Comparison of ENCODE assay signal across 10 cellular contexts in genomic region chr3:17765819-17766472, GRCh38. TPM values are rescaled to one million over a fixed set of nuclear protein-coding genes. Genes with fewer than 3 reads are reported as not detected.
DNase-seq lines count a peak whose midpoint lies in the region; ATAC-seq and TF ChIP-seq lines count a peak whose summit lies in the region.
"Had no signal": no experiment of that assay in that cellular context is flagged by ENCODE, and none has a peak within 500 bp of the region (broad histone marks: within the 10 kb centered on the region; RNA-seq: fewer than 3 reads in every experiment).

No MANE protein-coding gene starts in this region.

- no peaks in the 10 kb centered on the region for H3K4me1 Mint-ChIP-seq in activated CD4-positive, alpha-beta T cell treated with anti-CD3 and anti-CD28 coated beads, Interleukin-2, amount 10 ng/mL, durations not matched to agents 7 days and 5 days
- no peaks in the 10 kb centered on the region for H3K4me1 Mint-ChIP-seq in progenitor cell of endocrine pancreas (ENCODE audit: low read depth)
- H3K4me1 Mint-ChIP-seq: WTC11 had no signal

- H3K4me3 ChIP-seq in GM12865 (ENCODE audit: low read depth, low read length): no peak overlapping the region

- POLR2A ChIA-PET in activated CD4-positive, alpha-beta T cell treated with anti-CD3 and anti-CD28 coated beads, Interleukin-2, amount 10 ng/mL, durations not matched to agents 7 days and 5 days (lab: Charles Lee): no interaction called here

- peak; percentile 86 for ATAC-seq in GM19452 (IDR thresholded peaks at IDR 0.05; ENCODE audit: unreplicated experiment)
- ATAC-seq in HG02840 (IDR thresholded peaks at IDR 0.05; ENCODE audit: low FRiP score, unreplicated experiment): peak; percentile 69
- peak; percentile 61 for ATAC-seq in HG03521 (IDR thresholded peaks at IDR 0.05; ENCODE audit: unreplicated experiment)
- ATAC-seq: WTC11 had no signal

- H3K36me3 Mint-ChIP-seq in activated CD4-positive, alpha-beta T cell treated with anti-CD3 and anti-CD28 coated beads, Interleukin-2, amount 10 ng/mL, durations not matched to agents 7 days and 5 days (ENCODE audit: low read depth): no peaks in the 10 kb centered on the region
- no peaks in the 10 kb centered on the region for H3K36me3 Mint-ChIP-seq in progenitor cell of endocrine pancreas (ENCODE audit: insufficient read depth)
- H3K36me3 Mint-ChIP-seq: WTC11 had no signal

- no peak overlapping the region for H3K27ac Mint-ChIP-seq in activated CD4-positive, alpha-beta T cell treated with anti-CD3 and anti-CD28 coated beads, Interleukin-2, amount 10 ng/mL, durations not matched to agents 7 days and 5 days
- H3K27ac Mint-ChIP-seq in progenitor cell of endocrine pancreas: no peak overlapping the region
- H3K27ac Mint-ChIP-seq: activated T-helper 1 cell treated with anti-CD3 and anti-CD28 coated beads, Interleukin-12 subunit alpha, Interleukin-12 subunit beta, Interleukin-2, Interleukin-4 antibody, amounts not matched to agents 30 ng/mL and 10 ng/mL and 1 ng/mL, durations not matched to agents 14 hours and 24 hours and 36 hours; WTC11 had no signal

- CTCF ChIA-PET in activated CD4-positive, alpha-beta T cell treated with anti-CD3 and anti-CD28 coated beads, Interleukin-2, amount 10 ng/mL, durations not matched to agents 7 days and 5 days (lab: Charles Lee): no interaction called here

- H3K4me3 Mint-ChIP-seq in activated CD4-positive, alpha-beta T cell treated with anti-CD3 and anti-CD28 coated beads, Interleukin-2, amount 10 ng/mL, durations not matched to agents 7 days and 5 days: no peak overlapping the region
- no peak overlapping the region for H3K4me3 Mint-ChIP-seq in progenitor cell of endocrine pancreas (ENCODE audit: low read depth)
- H3K4me3 Mint-ChIP-seq: activated T-helper 1 cell treated with anti-CD3 and anti-CD28 coated beads, Interleukin-12 subunit alpha, Interleukin-12 subunit beta, Interleukin-2, Interleukin-4 antibody, amounts not matched to agents 30 ng/mL and 10 ng/mL and 1 ng/mL, durations not matched to agents 14 hours and 24 hours and 36 hours; WTC11 had no signal

- no peaks in the 10 kb centered on the region for H3K9me3 Mint-ChIP-seq in activated CD4-positive, alpha-beta T cell treated with anti-CD3 and anti-CD28 coated beads, Interleukin-2, amount 10 ng/mL, durations not matched to agents 7 days and 5 days
- no peaks in the 10 kb centered on the region for H3K9me3 Mint-ChIP-seq in progenitor cell of endocrine pancreas (ENCODE audit: low read depth)
- H3K9me3 Mint-ChIP-seq: activated T-helper 1 cell treated with anti-CD3 and anti-CD28 coated beads, Interleukin-12 subunit alpha, Interleukin-12 subunit beta, Interleukin-2, Interleukin-4 antibody, amounts not matched to agents 30 ng/mL and 10 ng/mL and 1 ng/mL, durations not matched to agents 14 hours and 24 hours and 36 hours; WTC11 had no signal

- peak; percentile 80 for DNase-seq in GM12865 (ENCODE audit: low read depth)
- no peak for DNase-seq in activated CD4-positive, alpha-beta T cell treated with anti-CD3 and anti-CD28 coated beads, Interleukin-2, amount 10 ng/mL, durations not matched to agents 7 days and 5 days
- no peak for DNase-seq in DMS79 (lab: John Stamatoyannopoulos, UW)
- no peak for DNase-seq in progenitor cell of endocrine pancreas (ENCODE audit: low spot score, unreplicated experiment)
- no peak for DNase-seq in hepatic stellate cell (ENCODE audit: low spot score)

- peaks cover 37% of the 10 kb centered on the region for H3K27me3 Mint-ChIP-seq in activated CD4-positive, alpha-beta T cell treated with anti-CD3 and anti-CD28 coated beads, Interleukin-2, amount 10 ng/mL, durations not matched to agents 7 days and 5 days
- no peaks in the 10 kb centered on the region for H3K27me3 Mint-ChIP-seq in progenitor cell of endocrine pancreas

- TF ChIP-seq CTCF in GM12865 (IDR thresholded peaks at IDR 0.05; ENCODE audit: insufficient read depth, low read depth, low read length, missing control alignments) (no peak), progenitor cell of endocrine pancreas (IDR thresholded peaks at IDR 0.05; ENCODE audit: unreplicated experiment) (no peak)

RNA-seq across cellular contexts. Expression of gene TBC1D5, which starts 23.5 kb away (rescaled TPM):
- 10 to 100 TPM; 48.4 to 55.2 TPM for total RNA-seq in activated CD4-positive, alpha-beta T cell treated with anti-CD3 and anti-CD28 coated beads, Interleukin-2, amount 10 ng/mL, durations not matched to agents 7 days and 5 days
- total RNA-seq in progenitor cell of endocrine pancreas: 51.8 and 55.6 TPM in 2 replicates
